1 cellular context compared by ENCODE assay signal in genomic region chr7:27112361-27112760, GRCh38.
TF ChIP-seq lines count a peak whose summit lies in the region.

No MANE protein-coding gene starts in this region.

TF ChIP-seq in HepG2, 621 proteins besides CTCF, POLR2A, EP300 and RAD21:
- TF ChIP-seq ZXDC (CRISPR knock-in tag; IDR thresholded peaks at IDR 0.05) = no peak
- no peak for TF ChIP-seq SKI (IDR thresholded peaks at IDR 0.05; ENCODE audit: partially characterized antibody)
- TF ChIP-seq GATA4 (IDR thresholded peaks at IDR 0.05; ENCODE audit: borderline replicate concordance, low read depth) = no peak
- no peak for TF ChIP-seq LRRFIP1 (CRISPR knock-in tag; conservative IDR thresholded peaks at IDR 0.05)
- no peak for TF ChIP-seq AHDC1 (CRISPR knock-in tag; IDR thresholded peaks at IDR 0.05; ENCODE audit: borderline replicate concordance)
- no peak for TF ChIP-seq IRX3 (CRISPR knock-in tag; IDR thresholded peaks at IDR 0.05; ENCODE audit: borderline replicate concordance, low read depth)
- TF ChIP-seq ZNF136 (CRISPR knock-in tag; IDR thresholded peaks at IDR 0.05; ENCODE audit: low read depth) = no peak
- TF ChIP-seq MBNL3 (CRISPR knock-in tag; conservative IDR thresholded peaks at IDR 0.05) = no peak
- no peak for TF ChIP-seq ZNF780A (CRISPR knock-in tag; IDR thresholded peaks at IDR 0.05)
- no peak for TF ChIP-seq ARNT (IDR thresholded peaks at IDR 0.05)
- no peak for TF ChIP-seq REXO4 (CRISPR knock-in tag; IDR thresholded peaks at IDR 0.05; ENCODE audit: borderline replicate concordance)
- no peak for TF ChIP-seq SRSF1 (optimal IDR thresholded peaks at IDR 0.05; ENCODE audit: low read depth, low read length)
- TF ChIP-seq ZSCAN30 (CRISPR knock-in tag; IDR thresholded peaks at IDR 0.05) = no peak
- no peak for TF ChIP-seq MAFF (IDR thresholded peaks at IDR 0.05; ENCODE audit: low read depth, low read length)
- TF ChIP-seq GMEB1 (CRISPR knock-in tag; IDR thresholded peaks at IDR 0.05; ENCODE audit: borderline replicate concordance) = no peak
- no peak for TF ChIP-seq ZFP62 (CRISPR knock-in tag; IDR thresholded peaks at IDR 0.05)
- no peak for TF ChIP-seq ZBTB26 (CRISPR knock-in tag; IDR thresholded peaks at IDR 0.05; ENCODE audit: borderline replicate concordance)
- TF ChIP-seq CEBPZ (IDR thresholded peaks at IDR 0.05; ENCODE audit: low read length) = no peak
- no peak for TF ChIP-seq HOXA7 (CRISPR knock-in tag; IDR thresholded peaks at IDR 0.05)
- TF ChIP-seq ZBTB46 (CRISPR knock-in tag; IDR thresholded peaks at IDR 0.05; ENCODE audit: borderline replicate concordance) = no peak
